In genomic region chr19:35090160-35090794, GRCh38 we compare ENCODE assay signal across 8 cellular contexts. TPM values are rescaled to one million over a fixed set of nuclear protein-coding genes. Genes with fewer than 3 reads are reported as not detected.
A peak's percentile ranks its signal among the peaks of the same experiment; 100 is the strongest.
DNase-seq lines count a peak whose midpoint lies in the region; ATAC-seq, FAIRE-seq and TF ChIP-seq lines count a peak whose summit lies in the region.

No MANE protein-coding gene starts in this region.

- no peaks in the 10 kb centered on the region for H4K20me1 ChIP-seq in keratinocyte (ENCODE audit: control insufficient read depth, extremely low read depth, insufficient read depth, low read length)

- H3K27ac Mint-ChIP-seq in T-helper 2 cell treated with Interferon-gamma antibody and Interleukin-4, amounts not matched to agents 5 μg/mL and 100 μg/mL, for 36 hours = no peak overlapping the region

- TF ChIP-seq POLR2A in NB4 (IDR thresholded peaks at IDR 0.05; ENCODE audit: extremely low read depth, insufficient read length) = no peak

- no peak overlapping the region for H3K4me3 ChIP-seq in GM12865 (ENCODE audit: low read depth, low read length)
- no peak overlapping the region for H3K4me3 ChIP-seq in NB4 (ENCODE audit: low read depth, low read length)
- no peak overlapping the region for H3K4me3 ChIP-seq in keratinocyte (ENCODE audit: control insufficient read depth in 2 of 3, extremely low read depth in 1 of 3, insufficient read depth in 2 of 3, low read depth in 1 of 3, low read length in 3 of 3)

- H3K27me3 ChIP-seq in keratinocyte (ENCODE audit: control insufficient read depth, extremely low read depth, insufficient read depth, low read length) = no peaks in the 10 kb centered on the region

- peak; percentile 70 for FAIRE-seq in keratinocyte (lab: Jason Lieb, UNC)

- no peak overlapping the region for H3K9ac ChIP-seq in keratinocyte (ENCODE audit: control insufficient read depth, extremely low read depth, insufficient read depth, low read length)

- H3K4me1 Mint-ChIP-seq in T-helper 2 cell treated with Interferon-gamma antibody and Interleukin-4, amounts not matched to agents 5 μg/mL and 100 μg/mL, for 36 hours (ENCODE audit: low read depth) = no peaks in the 10 kb centered on the region

- TF ChIP-seq CTCF in GM12865 (IDR thresholded peaks at IDR 0.05; ENCODE audit: insufficient read depth, low read depth, low read length, missing control alignments) (peak; percentile 57), NB4 (IDR thresholded peaks at IDR 0.05; ENCODE audit: low read depth, low read length) (peak; percentile 28), keratinocyte (optimal IDR thresholded peaks at IDR 0.05 in 1 of 3, IDR thresholded peaks at IDR 0.05 in 1 of 3, conservative IDR thresholded peaks at IDR 0.05 in 1 of 3; ENCODE audit: extremely low read depth in 1 of 3, insufficient read depth in 2 of 3, low read length in 3 of 3) (peak; percentile 47 to 74 (median 57))

- no peak for ATAC-seq in GM21367 (IDR thresholded peaks at IDR 0.05; ENCODE audit: unreplicated experiment)

- no peaks in the 10 kb centered on the region for H3K9me1 ChIP-seq in keratinocyte (ENCODE audit: control insufficient read depth, extremely low read depth, insufficient read depth, low read length)

- H2AFZ ChIP-seq in keratinocyte (ENCODE audit: control insufficient read depth, low read length) = peak overlapping the region; percentile 57

- H3K27me3 Mint-ChIP-seq in T-helper 2 cell treated with Interferon-gamma antibody and Interleukin-4, amounts not matched to agents 5 μg/mL and 100 μg/mL, for 36 hours (ENCODE audit: low read depth) = peaks cover 2% of the 10 kb centered on the region

- H3K36me3 Mint-ChIP-seq in T-helper 2 cell treated with Interferon-gamma antibody and Interleukin-4, amounts not matched to agents 5 μg/mL and 100 μg/mL, for 36 hours (ENCODE audit: low read depth) = no peaks in the 10 kb centered on the region

- H3K27ac ChIP-seq in keratinocyte (ENCODE audit: control insufficient read depth, insufficient read depth, low read length) = no peak overlapping the region

- no peaks in the 10 kb centered on the region for H3K9me3 ChIP-seq in keratinocyte (ENCODE audit: control insufficient read depth, low read depth, low read length)

- peak overlapping the region; percentile 22 for H3K4me2 ChIP-seq in keratinocyte (ENCODE audit: control insufficient read depth, extremely low read depth, insufficient read depth, low read depth, low read length)

- DNase-seq in GM12865 (ENCODE audit: low read depth) (peak; percentile 58), NB4 (ENCODE audit: low read depth) (peak; percentile 47), cerebellum (ENCODE audit: low spot score) (peak; percentile 87), keratinocyte (ENCODE audit: low read depth, low spot score) (no peak), GF-D8 (lab: John Stamatoyannopoulos, UW) (no peak)
- peak; percentile 9 for DNase-seq in T-helper 2 cell treated with Interferon-gamma antibody and Interleukin-4, amounts not matched to agents 5 μg/mL and 100 μg/mL, for 36 hours (ENCODE audit: low spot score)
- peak; percentile 13 for DNase-seq in stimulated activated CD4-positive, alpha-beta T cell treated with anti-CD3 and anti-CD28 coated beads, Interleukin-2, amount 100 ng/mL, for 4 hours (ENCODE audit: low read depth)

- dilution Hi-C loops in keratinocyte (cut with MboI; ENCODE audit: extremely low pct_ligation_motif_present, low sequenced_read_pairs) = no loop called here

- H3K79me2 ChIP-seq in keratinocyte (ENCODE audit: control insufficient read depth, insufficient read depth, low read length) = no peaks in the 10 kb centered on the region

- H3K36me3 ChIP-seq in keratinocyte (ENCODE audit: control insufficient read depth in 2 of 2, extremely low read depth in 1 of 2, insufficient read depth in 2 of 2, low read length in 2 of 2) = no peaks in the 10 kb centered on the region

- H3K9me3 Mint-ChIP-seq in T-helper 2 cell treated with Interferon-gamma antibody and Interleukin-4, amounts not matched to agents 5 μg/mL and 100 μg/mL, for 36 hours = no peaks in the 10 kb centered on the region

- H3K4me3 Mint-ChIP-seq in T-helper 2 cell treated with Interferon-gamma antibody and Interleukin-4, amounts not matched to agents 5 μg/mL and 100 μg/mL, for 36 hours = no peak overlapping the region

- peaks cover 22% of the 10 kb centered on the region for H3K4me1 ChIP-seq in keratinocyte (ENCODE audit: control insufficient read depth, extremely low read depth, insufficient read depth, low read length)

RNA-seq across cellular contexts. Expression of gene FXYD3, which starts 25.3 kb away (rescaled TPM):
- 0.45 TPM for total RNA-seq in cerebellum
- polyA plus RNA-seq in keratinocyte = 563 to 2,415 TPM (median 851 TPM) in 3 replicates
- 498 TPM for polyA plus RNA-seq in keratinocyte (2011; ENCODE audit: low read depth)
- polyA plus RNA-seq in keratinocyte (2011; cell fraction: cytosol; rRNA removed) = 945 and 1,085 TPM in 2 replicates
- 621 and 766 TPM in 2 replicates for polyA plus RNA-seq in keratinocyte (2011; cell fraction: nucleus; rRNA removed)
- 829 and 2,475 TPM in 2 replicates for polyA plus RNA-seq in keratinocyte (2012; ENCODE audit: low replicate concordance)
- polyA minus RNA-seq in keratinocyte = 308 to 665 TPM (median 468 TPM) in 3 replicates
- polyA minus RNA-seq in keratinocyte (2011; cell fraction: cytosol; rRNA and poly(A)+ RNA removed) = 614 TPM
- polyA minus RNA-seq in keratinocyte (2011; cell fraction: nucleus; rRNA and poly(A)+ RNA removed) = 205 and 217 TPM in 2 replicates

RNA-seq across cellular contexts. Expression of gene LGI4, which starts 44.6 kb away (rescaled TPM):
- 2.7 TPM for total RNA-seq in cerebellum
- polyA plus RNA-seq in keratinocyte = 0.01 to 0.14 TPM (median 0.10 TPM) in 3 replicates
- polyA plus RNA-seq in keratinocyte (2011; ENCODE audit: low read depth) = 0.76 TPM
- polyA plus RNA-seq in keratinocyte (2011; cell fraction: cytosol; rRNA removed) = 0.09 TPM in 1 of 2 replicates, not detected in the other
- polyA plus RNA-seq in keratinocyte (2011; cell fraction: nucleus; rRNA removed) = 0.89 and 1.1 TPM in 2 replicates
- polyA plus RNA-seq in keratinocyte (2012; ENCODE audit: low replicate concordance) = 0.11 and 0.93 TPM in 2 replicates
- not detected in 3 replicates for polyA minus RNA-seq in keratinocyte
- polyA minus RNA-seq in keratinocyte (2011; cell fraction: cytosol; rRNA and poly(A)+ RNA removed) = not detected
- polyA minus RNA-seq in keratinocyte (2011; cell fraction: nucleus; rRNA and poly(A)+ RNA removed) = 0.31 TPM in 1 of 2 replicates, not detected in the other

RNA-seq across cellular contexts. Expression of gene FXYD1, which starts 48.3 kb away (rescaled TPM):
- total RNA-seq in cerebellum = 1.5 TPM
- polyA plus RNA-seq in keratinocyte = 0.14 to 0.23 TPM (median 0.19 TPM) in 3 replicates
- not detected for polyA plus RNA-seq in keratinocyte (2011; ENCODE audit: low read depth)
- polyA plus RNA-seq in keratinocyte (2011; cell fraction: cytosol; rRNA removed) = not detected in 2 replicates
- polyA plus RNA-seq in keratinocyte (2011; cell fraction: nucleus; rRNA removed) = not detected in 2 replicates
- polyA plus RNA-seq in keratinocyte (2012; ENCODE audit: low replicate concordance) = 0.32 and 2.6 TPM in 2 replicates
- polyA minus RNA-seq in keratinocyte = not detected in 3 replicates
- polyA minus RNA-seq in keratinocyte (2011; cell fraction: cytosol; rRNA and poly(A)+ RNA removed) = not detected
- not detected in 2 replicates for polyA minus RNA-seq in keratinocyte (2011; cell fraction: nucleus; rRNA and poly(A)+ RNA removed)

RNA-seq across cellular contexts. Expression of gene HPN, which starts 48.8 kb away (rescaled TPM):
- 0.27 TPM for total RNA-seq in cerebellum
- not detected in 3 replicates for polyA plus RNA-seq in keratinocyte
- polyA plus RNA-seq in keratinocyte (2011; ENCODE audit: low read depth) = not detected
- not detected in 2 replicates for polyA plus RNA-seq in keratinocyte (2011; cell fraction: cytosol; rRNA removed)
- not detected in 2 replicates for polyA plus RNA-seq in keratinocyte (2011; cell fraction: nucleus; rRNA removed)
- not detected in 2 replicates for polyA plus RNA-seq in keratinocyte (2012; ENCODE audit: low replicate concordance)
- not detected in 3 replicates for polyA minus RNA-seq in keratinocyte
- polyA minus RNA-seq in keratinocyte (2011; cell fraction: cytosol; rRNA and poly(A)+ RNA removed) = not detected
- not detected in 2 replicates for polyA minus RNA-seq in keratinocyte (2011; cell fraction: nucleus; rRNA and poly(A)+ RNA removed)

RNA-seq across cellular contexts. Expression of gene FXYD7, which starts 52.8 kb away (rescaled TPM):
- total RNA-seq in cerebellum = 5.2 TPM
- polyA plus RNA-seq in keratinocyte = 0.36 TPM in 1 of 3 replicates, not detected in the others
- not detected for polyA plus RNA-seq in keratinocyte (2011; ENCODE audit: low read depth)
- not detected in 2 replicates for polyA plus RNA-seq in keratinocyte (2011; cell fraction: cytosol; rRNA removed)
- not detected in 2 replicates for polyA plus RNA-seq in keratinocyte (2011; cell fraction: nucleus; rRNA removed)
- polyA plus RNA-seq in keratinocyte (2012; ENCODE audit: low replicate concordance) = 0.24 TPM in 1 of 2 replicates, not detected in the other
- not detected in 3 replicates for polyA minus RNA-seq in keratinocyte
- not detected for polyA minus RNA-seq in keratinocyte (2011; cell fraction: cytosol; rRNA and poly(A)+ RNA removed)
- polyA minus RNA-seq in keratinocyte (2011; cell fraction: nucleus; rRNA and poly(A)+ RNA removed) = not detected in 2 replicates

Comparison
In these comparisons a context has a peak if more than half of its experiments do, and no peak if none do; other contexts are left out.
1. DNase-seq: peak in GM12865 (single experiment), NB4 (single experiment), T-helper 2 cell treated with Interferon-gamma antibody and Interleukin-4, amounts not matched to agents 5 μg/mL and 100 μg/mL, for 36 hours (single experiment), cerebellum (single experiment) and stimulated activated CD4-positive, alpha-beta T cell treated with anti-CD3 and anti-CD28 coated beads, Interleukin-2, amount 100 ng/mL, for 4 hours (single experiment); none in keratinocyte (single experiment) and GF-D8 (single experiment).
2. Peak in every context shown above with its lines, with median percentiles within 50 percentile points of each other: CTCF ChIP-seq.